In genomic region chr10:35641430-35642015, GRCh38 we compare ENCODE assay signal across 8 cellular contexts. TPM values are rescaled to one million over a fixed set of nuclear protein-coding genes. Genes with fewer than 3 reads are reported as not detected.
DNase-seq lines count a peak whose midpoint lies in the region; ATAC-seq and TF ChIP-seq lines count a peak whose summit lies in the region.

No MANE protein-coding gene starts in this region.

- no peak overlapping the region for H2AFZ ChIP-seq in Karpas-422 (ENCODE audit: low read length)

- DNase-seq in T1000 (lab: John Stamatoyannopoulos, UW), result peak; percentile 50
- DNase-seq in nephron progenitor cell, result peak; percentile 61
- DNase-seq in T-helper 9 cell, result no peak
- no peak for DNase-seq in Karpas-422

- H3K4me1 ChIP-seq in BLaER1 treated with 17β-estradiol and CSF1 and Interleukin-3, amounts not matched to agents 10 nM and 100 nM, result peaks cover 5 to 41% (median 27%) of the 10 kb centered on the region in 10 experiments; a peak in 18 of 20 replicates
- H3K4me1 ChIP-seq in Karpas-422 (ENCODE audit: low read length), result no peaks in the 10 kb centered on the region

- H3K4me2 ChIP-seq in BLaER1 treated with 17β-estradiol and CSF1 and Interleukin-3, amounts not matched to agents 10 nM and 100 nM, result peak overlapping the region; percentile 95 to 100 (median 100)
- H3K4me2 ChIP-seq in Karpas-422 (ENCODE audit: low read depth, low read length, poor library complexity, severe bottlenecking), result no peak overlapping the region

- H3K9me3 ChIP-seq in BLaER1 treated with 17β-estradiol and CSF1 and Interleukin-3, amounts not matched to agents 10 nM and 100 nM (replicated peaks in 1 of 11), result no peaks in the 10 kb centered on the region; a peak in 1 of 22 replicates
- H3K9me3 ChIP-seq in Karpas-422 (ENCODE audit: low read length), result no peaks in the 10 kb centered on the region

- peaks cover 40% of the 10 kb centered on the region for H3K27me3 Mint-ChIP-seq in nephron progenitor cell (ENCODE audit: low read depth, poor library complexity)

- H3K79me2 ChIP-seq in Karpas-422 (ENCODE audit: low read length), result no peaks in the 10 kb centered on the region

- no peak overlapping the region for H3K27ac Mint-ChIP-seq in nephron progenitor cell

- peak overlapping the region; percentile 84 for H3K4me3 Mint-ChIP-seq in nephron progenitor cell

- peak overlapping the region; percentile 75 to 89 (median 83) for H3K9ac ChIP-seq in BLaER1 treated with 17β-estradiol and CSF1 and Interleukin-3, amounts not matched to agents 10 nM and 100 nM
- no peak overlapping the region for H3K9ac ChIP-seq in Karpas-422 (ENCODE audit: low read length)

- H3K27ac ChIP-seq in BLaER1 treated with 17β-estradiol and CSF1 and Interleukin-3, amounts not matched to agents 10 nM and 100 nM, result peak overlapping the region; percentile 30 to 81 (median 78); a peak in 21 of 22 replicates
- no peak overlapping the region for H3K27ac ChIP-seq in Karpas-422 (ENCODE audit: low read length)

- peaks cover 51% of the 10 kb centered on the region for H3K4me1 Mint-ChIP-seq in nephron progenitor cell

- H3K4me3 ChIP-seq in BLaER1 treated with 17β-estradiol and CSF1 and Interleukin-3, amounts not matched to agents 10 nM and 100 nM, result peak overlapping the region; percentile 73 to 97 (median 86)
- no peak overlapping the region for H3K4me3 ChIP-seq in Karpas-422 (ENCODE audit: low read length)

- peaks cover 7 to 41% (median 33%) of the 10 kb centered on the region in 11 experiments; a peak in 21 of 22 replicates for H3K27me3 ChIP-seq in BLaER1 treated with 17β-estradiol and CSF1 and Interleukin-3, amounts not matched to agents 10 nM and 100 nM
- no peaks in the 10 kb centered on the region for H3K27me3 ChIP-seq in Karpas-422 (ENCODE audit: low read length)

- peaks cover 0 to 43% (median 29%) of the 10 kb centered on the region in 11 experiments; a peak in 16 of 22 replicates for H4K20me1 ChIP-seq in BLaER1 treated with 17β-estradiol and CSF1 and Interleukin-3, amounts not matched to agents 10 nM and 100 nM
- no peaks in the 10 kb centered on the region for H4K20me1 ChIP-seq in Karpas-422 (ENCODE audit: insufficient read depth, low read depth, low read length)

- H3K36me3 Mint-ChIP-seq in nephron progenitor cell (ENCODE audit: low read depth), result no peaks in the 10 kb centered on the region

- H3K36me3 ChIP-seq in BLaER1 treated with 17β-estradiol and CSF1 and Interleukin-3, amounts not matched to agents 10 nM and 100 nM, result peaks cover 0 to 3% (median 0%) of the 10 kb centered on the region in 11 experiments; a peak in 3 of 22 replicates
- no peaks in the 10 kb centered on the region for H3K36me3 ChIP-seq in Karpas-422 (ENCODE audit: insufficient read depth, low read length)

- H3K9me2 ChIP-seq in Karpas-422 (replicated peaks; ENCODE audit: insufficient read depth, low read length), result no peaks in the 10 kb centered on the region

- peak; percentile 8 for ATAC-seq in GM18873 (IDR thresholded peaks at IDR 0.05; ENCODE audit: low FRiP score, unreplicated experiment)
- ATAC-seq in HG03060 (IDR thresholded peaks at IDR 0.05; ENCODE audit: low read depth, unreplicated experiment), result peak; percentile 15
- peak; percentile 27 for ATAC-seq in esophagus mucosa

- H3K9me3 Mint-ChIP-seq in nephron progenitor cell, result no peaks in the 10 kb centered on the region

- no peak for TF ChIP-seq CTCF in nephron progenitor cell (IDR thresholded peaks at IDR 0.05)

RNA-seq across cellular contexts. Expression of gene FZD8, which starts 0.6 kb away (rescaled TPM):
- total RNA-seq in esophagus mucosa, result 0.56 TPM
- total RNA-seq in Karpas-422 (2014; rRNA removed; shearing (Covaris generic); ENCODE audit: low replicate concordance), result 0.52 TPM in 1 of 2 replicates, not detected in the other

RNA-seq across cellular contexts. Expression of gene GJD4, which starts 36.4 kb away (rescaled TPM):
- not detected for total RNA-seq in esophagus mucosa
- total RNA-seq in Karpas-422 (2014; rRNA removed; shearing (Covaris generic); ENCODE audit: low replicate concordance), result not detected in 2 replicates

Comparison
In these comparisons a context has a peak if more than half of its experiments do, and no peak if none do; other contexts are left out.
1. DNase-seq: peak in T1000 (single experiment) and nephron progenitor cell (single experiment); none in T-helper 9 cell (single experiment) and Karpas-422 (single experiment).
2. Peak in every context shown above with its lines, with median percentiles within 50 percentile points of each other: ATAC-seq.